Comparison of ENCODE assay signal across 1 cellular context in the genomic region with DNA sequence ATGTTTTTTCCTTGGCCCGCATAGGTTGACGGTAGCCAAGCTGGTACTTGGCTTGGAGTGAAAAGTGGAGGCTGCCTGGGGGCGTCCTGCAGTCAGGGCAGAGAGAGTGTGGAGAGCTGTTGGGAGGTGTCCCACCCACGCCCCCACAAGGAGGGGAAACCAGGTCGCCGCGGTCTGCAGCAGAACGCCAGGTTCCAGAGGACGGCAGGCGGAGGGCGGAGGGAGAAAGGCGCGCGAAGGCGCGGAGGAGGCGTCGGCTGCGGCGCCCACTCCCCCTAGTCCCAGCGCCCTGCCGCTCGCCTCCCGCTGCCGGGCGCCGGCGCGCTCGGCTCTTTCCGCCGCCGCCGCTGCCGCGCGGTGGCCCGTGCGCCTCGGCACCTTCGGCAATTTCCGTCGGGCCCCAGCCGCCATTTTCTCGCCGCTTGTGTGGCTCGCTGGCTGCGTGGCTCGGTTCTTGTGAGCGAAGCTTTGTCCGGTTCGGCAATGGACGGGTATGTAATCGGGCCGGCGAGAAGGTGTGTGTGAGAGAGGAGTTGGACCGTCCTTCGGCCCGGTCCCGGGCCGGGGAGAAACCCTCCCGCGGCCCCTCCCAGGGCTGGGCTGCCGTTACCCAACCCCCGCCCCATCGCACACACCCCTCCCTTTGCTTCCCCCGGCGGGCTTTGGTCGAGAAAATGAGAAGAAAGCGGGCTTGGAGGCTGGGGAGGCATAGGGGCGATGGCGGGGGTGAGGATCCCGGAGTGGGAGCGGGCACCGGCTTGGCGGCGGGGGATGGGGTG.
TF ChIP-seq lines count a peak whose summit lies in the region.

Gene PTBP2 (plus strand): TSS at position 403 of the 779 bp plus-strand sequence. CDS start 81 bp downstream, at position 484.

TF ChIP-seq in HEK293, 187 proteins besides CTCF, POLR2A, EP300 and RAD21 (continued from another document and continues in another):
- TF ChIP-seq PRDM2 (tag by site-specific recombination; IDR thresholded peaks at IDR 0.05; ENCODE audit: borderline replicate concordance) (no peak), WT1 (tag by site-specific recombination; IDR thresholded peaks at IDR 0.05) (no peak), ZNF514 (tag by site-specific recombination; IDR thresholded peaks at IDR 0.05) (no peak), ZNF16 (tag by site-specific recombination; IDR thresholded peaks at IDR 0.05; ENCODE audit: low read depth) (no peak), ZNF624 (tag by site-specific recombination; IDR thresholded peaks at IDR 0.05) (no peak), ZNF138 (tag by site-specific recombination; IDR thresholded peaks at IDR 0.05; ENCODE audit: borderline replicate concordance) (no peak), ZBTB7A (tag by site-specific recombination; IDR thresholded peaks at IDR 0.05; ENCODE audit: low read depth) (no peak), ZNF169 (tag by site-specific recombination; IDR thresholded peaks at IDR 0.05) (no peak), ZNF311 (tag by site-specific recombination; IDR thresholded peaks at IDR 0.05; ENCODE audit: borderline replicate concordance) (no peak), ZNF394 (tag by site-specific recombination; IDR thresholded peaks at IDR 0.05; ENCODE audit: borderline replicate concordance) (0 out of 2 replicates have a peak, but pooled peaks have one; percentile 12), KLF9 (tag by site-specific recombination; IDR thresholded peaks at IDR 0.05; ENCODE audit: low read depth) (peak; percentile 63), ZNF664 (tag by site-specific recombination; IDR thresholded peaks at IDR 0.05) (no peak), ZNF112 (tag by site-specific recombination; IDR thresholded peaks at IDR 0.05) (no peak), ZNF561 (tag by site-specific recombination; IDR thresholded peaks at IDR 0.05; ENCODE audit: borderline replicate concordance) (no peak), KLF7 (tag by site-specific recombination; IDR thresholded peaks at IDR 0.05; ENCODE audit: borderline replicate concordance) (no peak), ZNF530 (tag by site-specific recombination; IDR thresholded peaks at IDR 0.05; ENCODE audit: low read depth) (no peak), ZNF335 (tag by site-specific recombination; conservative IDR thresholded peaks at IDR 0.05) (peak; percentile 55), ZNF37A (tag by site-specific recombination; IDR thresholded peaks at IDR 0.05) (no peak), ZNF423 (tag by site-specific recombination; IDR thresholded peaks at IDR 0.05) (no peak), HOXD13 (CRISPR knock-in tag; IDR thresholded peaks at IDR 0.05; ENCODE audit: borderline replicate concordance) (no peak), ZNF121 (tag by site-specific recombination; IDR thresholded peaks at IDR 0.05) (no peak), ZNF76 (tag by site-specific recombination; IDR thresholded peaks at IDR 0.05; ENCODE audit: borderline replicate concordance, low read depth) (no peak), ZNF391 (tag by site-specific recombination; IDR thresholded peaks at IDR 0.05; ENCODE audit: borderline replicate concordance, low read depth) (no peak), ZNF24 (tag by site-specific recombination; IDR thresholded peaks at IDR 0.05) (no peak), ZNF701 (tag by site-specific recombination; IDR thresholded peaks at IDR 0.05) (no peak), GFI1B (tag by site-specific recombination; IDR thresholded peaks at IDR 0.05) (no peak), ZNF174 (tag by site-specific recombination; IDR thresholded peaks at IDR 0.05) (no peak), ZNF221 (tag by site-specific recombination; IDR thresholded peaks at IDR 0.05; ENCODE audit: borderline replicate concordance) (no peak), ZIC2 (tag by site-specific recombination; IDR thresholded peaks at IDR 0.05) (peak; percentile 39; the same call in 1 of the 2 replicates), ZNF211 (tag by site-specific recombination; IDR thresholded peaks at IDR 0.05; ENCODE audit: low read depth) (no peak), ZNF792 (tag by site-specific recombination; IDR thresholded peaks at IDR 0.05) (no peak), ZNF26 (tag by site-specific recombination; IDR thresholded peaks at IDR 0.05) (no peak), OSR2 (tag by site-specific recombination; IDR thresholded peaks at IDR 0.05) (no peak), ZNF202 (tag by site-specific recombination; IDR thresholded peaks at IDR 0.05; ENCODE audit: borderline replicate concordance) (no peak), KLF16 (tag by site-specific recombination; IDR thresholded peaks at IDR 0.05) (peak; percentile 45; the same call in 1 of the 2 replicates), REPIN1 (tag by site-specific recombination; IDR thresholded peaks at IDR 0.05; ENCODE audit: low read depth) (no peak)
- TF ChIP-seq, protein P1, sequence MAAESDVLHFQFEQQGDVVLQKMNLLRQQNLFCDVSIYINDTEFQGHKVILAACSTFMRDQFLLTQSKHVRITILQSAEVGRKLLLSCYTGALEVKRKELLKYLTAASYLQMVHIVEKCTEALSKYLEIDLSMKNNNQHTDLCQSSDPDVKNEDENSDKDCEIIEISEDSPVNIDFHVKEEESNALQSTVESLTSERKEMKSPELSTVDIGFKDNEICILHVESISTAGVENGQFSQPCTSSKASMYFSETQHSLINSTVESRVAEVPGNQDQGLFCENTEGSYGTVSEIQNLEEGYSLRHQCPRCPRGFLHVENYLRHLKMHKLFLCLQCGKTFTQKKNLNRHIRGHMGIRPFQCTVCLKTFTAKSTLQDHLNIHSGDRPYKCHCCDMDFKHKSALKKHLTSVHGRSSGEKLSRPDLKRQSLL (tag by site-specific recombination; IDR thresholded peaks at IDR 0.05) = no peak
- TF ChIP-seq, protein P2, sequence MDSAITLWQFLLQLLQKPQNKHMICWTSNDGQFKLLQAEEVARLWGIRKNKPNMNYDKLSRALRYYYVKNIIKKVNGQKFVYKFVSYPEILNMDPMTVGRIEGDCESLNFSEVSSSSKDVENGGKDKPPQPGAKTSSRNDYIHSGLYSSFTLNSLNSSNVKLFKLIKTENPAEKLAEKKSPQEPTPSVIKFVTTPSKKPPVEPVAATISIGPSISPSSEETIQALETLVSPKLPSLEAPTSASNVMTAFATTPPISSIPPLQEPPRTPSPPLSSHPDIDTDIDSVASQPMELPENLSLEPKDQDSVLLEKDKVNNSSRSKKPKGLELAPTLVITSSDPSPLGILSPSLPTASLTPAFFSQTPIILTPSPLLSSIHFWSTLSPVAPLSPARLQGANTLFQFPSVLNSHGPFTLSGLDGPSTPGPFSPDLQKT (IDR thresholded peaks at IDR 0.05; ENCODE audit: borderline replicate concordance, low read depth, low read length) = no peak
- TF ChIP-seq, protein P3, sequence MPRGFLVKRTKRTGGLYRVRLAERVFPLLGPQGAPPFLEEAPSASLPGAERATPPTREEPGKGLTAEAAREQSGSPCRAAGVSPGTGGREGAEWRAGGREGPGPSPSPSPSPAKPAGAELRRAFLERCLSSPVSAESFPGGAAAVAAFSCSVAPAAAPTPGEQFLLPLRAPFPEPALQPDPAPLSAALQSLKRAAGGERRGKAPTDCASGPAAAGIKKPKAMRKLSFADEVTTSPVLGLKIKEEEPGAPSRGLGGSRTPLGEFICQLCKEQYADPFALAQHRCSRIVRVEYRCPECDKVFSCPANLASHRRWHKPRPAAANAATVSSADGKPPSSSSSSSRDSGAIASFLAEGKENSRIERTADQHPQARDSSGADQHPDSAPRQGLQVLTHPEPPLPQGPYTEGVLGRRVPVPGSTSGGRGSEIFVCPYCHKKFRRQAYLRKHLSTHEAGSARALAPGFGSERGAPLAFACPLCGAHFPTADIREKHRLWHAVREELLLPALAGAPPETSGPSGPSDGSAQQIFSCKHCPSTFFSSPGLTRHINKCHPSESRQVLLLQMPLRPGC (tag by site-specific recombination; IDR thresholded peaks at IDR 0.05) = no peak
- TF ChIP-seq, protein P4, sequence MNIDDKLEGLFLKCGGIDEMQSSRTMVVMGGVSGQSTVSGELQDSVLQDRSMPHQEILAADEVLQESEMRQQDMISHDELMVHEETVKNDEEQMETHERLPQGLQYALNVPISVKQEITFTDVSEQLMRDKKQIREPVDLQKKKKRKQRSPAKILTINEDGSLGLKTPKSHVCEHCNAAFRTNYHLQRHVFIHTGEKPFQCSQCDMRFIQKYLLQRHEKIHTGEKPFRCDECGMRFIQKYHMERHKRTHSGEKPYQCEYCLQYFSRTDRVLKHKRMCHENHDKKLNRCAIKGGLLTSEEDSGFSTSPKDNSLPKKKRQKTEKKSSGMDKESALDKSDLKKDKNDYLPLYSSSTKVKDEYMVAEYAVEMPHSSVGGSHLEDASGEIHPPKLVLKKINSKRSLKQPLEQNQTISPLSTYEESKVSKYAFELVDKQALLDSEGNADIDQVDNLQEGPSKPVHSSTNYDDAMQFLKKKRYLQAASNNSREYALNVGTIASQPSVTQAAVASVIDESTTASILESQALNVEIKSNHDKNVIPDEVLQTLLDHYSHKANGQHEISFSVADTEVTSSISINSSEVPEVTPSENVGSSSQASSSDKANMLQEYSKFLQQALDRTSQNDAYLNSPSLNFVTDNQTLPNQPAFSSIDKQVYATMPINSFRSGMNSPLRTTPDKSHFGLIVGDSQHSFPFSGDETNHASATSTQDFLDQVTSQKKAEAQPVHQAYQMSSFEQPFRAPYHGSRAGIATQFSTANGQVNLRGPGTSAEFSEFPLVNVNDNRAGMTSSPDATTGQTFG (tag by site-specific recombination; IDR thresholded peaks at IDR 0.05; ENCODE audit: borderline replicate concordance) = no peak
- TF ChIP-seq, protein P5, sequence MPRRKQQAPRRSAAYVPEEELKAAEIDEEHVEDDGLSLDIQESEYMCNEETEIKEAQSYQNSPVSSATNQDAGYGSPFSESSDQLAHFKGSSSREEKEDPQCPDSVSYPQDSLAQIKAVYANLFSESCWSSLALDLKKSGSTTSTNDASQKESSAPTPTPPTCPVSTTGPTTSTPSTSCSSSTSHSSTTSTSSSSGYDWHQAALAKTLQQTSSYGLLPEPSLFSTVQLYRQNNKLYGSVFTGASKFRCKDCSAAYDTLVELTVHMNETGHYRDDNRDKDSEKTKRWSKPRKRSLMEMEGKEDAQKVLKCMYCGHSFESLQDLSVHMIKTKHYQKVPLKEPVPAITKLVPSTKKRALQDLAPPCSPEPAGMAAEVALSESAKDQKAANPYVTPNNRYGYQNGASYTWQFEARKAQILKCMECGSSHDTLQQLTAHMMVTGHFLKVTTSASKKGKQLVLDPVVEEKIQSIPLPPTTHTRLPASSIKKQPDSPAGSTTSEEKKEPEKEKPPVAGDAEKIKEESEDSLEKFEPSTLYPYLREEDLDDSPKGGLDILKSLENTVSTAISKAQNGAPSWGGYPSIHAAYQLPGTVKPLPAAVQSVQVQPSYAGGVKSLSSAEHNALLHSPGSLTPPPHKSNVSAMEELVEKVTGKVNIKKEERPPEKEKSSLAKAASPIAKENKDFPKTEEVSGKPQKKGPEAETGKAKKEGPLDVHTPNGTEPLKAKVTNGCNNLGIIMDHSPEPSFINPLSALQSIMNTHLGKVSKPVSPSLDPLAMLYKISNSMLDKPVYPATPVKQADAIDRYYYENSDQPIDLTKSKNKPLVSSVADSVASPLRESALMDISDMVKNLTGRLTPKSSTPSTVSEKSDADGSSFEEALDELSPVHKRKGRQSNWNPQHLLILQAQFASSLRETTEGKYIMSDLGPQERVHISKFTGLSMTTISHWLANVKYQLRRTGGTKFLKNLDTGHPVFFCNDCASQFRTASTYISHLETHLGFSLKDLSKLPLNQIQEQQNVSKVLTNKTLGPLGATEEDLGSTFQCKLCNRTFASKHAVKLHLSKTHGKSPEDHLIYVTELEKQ (tag by site-specific recombination; IDR thresholded peaks at IDR 0.05; ENCODE audit: borderline replicate concordance) = no peak
